ENCODE assay signal across 18 cellular contexts in the genomic region with DNA sequence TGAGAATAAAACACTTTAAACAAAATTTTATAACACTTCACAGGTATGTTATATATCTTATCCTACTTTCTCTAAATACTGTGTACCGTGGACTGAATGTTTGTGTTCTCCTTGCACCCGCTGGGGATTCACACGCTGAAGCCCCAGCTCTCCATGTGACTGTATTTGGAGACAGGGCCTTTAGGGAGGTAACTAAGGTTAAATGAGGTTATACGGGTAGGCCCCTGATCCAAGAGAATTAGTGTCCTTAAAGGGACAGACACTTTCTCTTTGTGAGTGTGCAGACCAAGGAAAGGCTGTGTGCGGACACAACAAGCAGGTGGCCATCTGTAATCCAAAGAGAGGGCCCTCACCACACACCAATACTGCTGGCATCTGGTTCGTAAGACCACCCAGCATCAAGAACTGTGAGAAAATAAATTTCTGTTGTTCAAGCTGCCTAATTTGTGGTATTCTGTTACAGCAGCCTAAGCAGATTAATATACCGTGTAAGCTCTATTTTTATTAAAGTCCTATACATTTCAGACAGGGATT.
"Had no signal": no experiment of that assay in that cellular context is flagged by ENCODE, and none has a peak within 500 bp of the region (broad histone marks: within the 10 kb centered on the region; RNA-seq: fewer than 3 reads in every experiment).

No MANE protein-coding gene starts in this region.

- H3K36me3 ChIP-seq: SJSA1 had no signal

- DNase-seq: KBM-7, MV-4-11, NCI-H1048, NCI-H1105, NCI-H1417, NCI-H1436 treated with DMSO at 0.1 percent for 48 hours, NCI-H1694, NCI-H187 treated with DMSO at 0.1 percent for 48 hours, NCI-H2029 treated with DMSO at 0.1 percent for 48 hours, NCI-H2171 treated with DMSO at 0.1 percent for 48 hours, NCI-H526, PC-9, Peyer's patch, SHP77 treated with DMSO at 0.1 percent for 48 hours had no signal

- H3K4me2 ChIP-seq: PC-9 had no signal

- H3K4me1 Mint-ChIP-seq: IgD-negative memory B cell had no signal

- H3K4me1 ChIP-seq: Peyer's patch, SJSA1 had no signal

- H3K27me3 ChIP-seq: Peyer's patch, SJSA1 had no signal

- H3K27ac ChIP-seq: PC-9, Peyer's patch, SJSA1, SK-N-MC had no signal

- H3K27me3 Mint-ChIP-seq: IgD-negative memory B cell had no signal

- H3K4me3 ChIP-seq: PC-9, Peyer's patch, SJSA1, SK-N-MC had no signal

- ATAC-seq: Right ventricle myocardium inferior had no signal

- H3K27ac Mint-ChIP-seq: IgD-negative memory B cell had no signal

- H2AFZ ChIP-seq: PC-9 had no signal

- H3K4me3 Mint-ChIP-seq: IgD-negative memory B cell had no signal
